38 cellular contexts compared by ENCODE assay signal in the genomic region with DNA sequence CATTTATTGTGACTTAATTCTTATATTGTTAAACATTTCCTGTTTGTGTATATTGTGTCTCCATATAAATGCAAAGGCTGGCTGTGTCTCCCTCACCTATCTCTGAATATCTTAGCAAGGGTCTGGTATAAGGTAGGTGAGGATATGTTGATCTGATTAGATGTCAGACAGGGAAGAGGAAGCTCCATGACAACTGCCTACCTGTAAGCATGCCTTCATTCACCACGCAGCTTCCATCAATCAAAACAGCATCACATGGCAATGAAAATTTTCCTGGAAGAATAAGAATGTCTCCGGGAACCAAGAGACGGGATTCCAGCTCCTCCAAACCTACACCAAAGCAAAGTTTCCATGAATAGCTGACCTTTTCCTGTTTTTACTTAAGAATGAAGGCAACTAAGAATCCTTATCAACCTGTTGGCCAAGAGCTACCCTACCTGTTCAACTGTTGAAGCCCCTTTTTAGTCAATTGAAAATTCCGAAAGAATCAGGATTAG. TPM values are rescaled to one million over a fixed set of nuclear protein-coding genes. Genes with fewer than 3 reads are reported as not detected.
"Had no signal": no experiment of that assay in that cellular context is flagged by ENCODE, and none has a peak within 500 bp of the region (broad histone marks: within the 10 kb centered on the region; RNA-seq: fewer than 3 reads in every experiment).

No MANE protein-coding gene starts in this region.

- H3K4me1 Mint-ChIP-seq: activated naive CD4-positive, alpha-beta T cell treated with anti-CD3 and anti-CD28 coated beads, Interleukin-2, amount 10 ng/mL, durations not matched to agents 7 days and 5 days; activated naive CD4-positive, alpha-beta T cell treated with anti-CD3 and anti-CD28 coated beads, Interleukin-2, amount 50 U/mL, for 24 hours; activated naive CD8-positive, alpha-beta T cell treated with anti-CD3 and anti-CD28 coated beads for 36 hours; activated naive CD8-positive, alpha-beta T cell treated with anti-CD3 and anti-CD28 coated beads, Interleukin-2, amount 10 ng/mL, durations not matched to agents 7 days and 5 days; activated naive CD8-positive, alpha-beta T cell treated with anti-CD3 and anti-CD28 coated beads, Interleukin-2, amount 50 U/mL, for 24 hours; activated T-helper 17 cell treated with anti-CD3 and anti-CD28 coated beads, Interleukin-2, amount 50 U/mL, for 72 hours; central memory CD8-positive, alpha-beta T cell had no signal

- H3K4me3 ChIP-seq: adrenal gland, ascending aorta, body of pancreas, breast epithelium, cardiac muscle cell had no signal

- H3K27me3 ChIP-seq: adrenal gland, ascending aorta, body of pancreas, brain microvascular endothelial cell, breast epithelium, cardiac muscle cell had no signal

- ATAC-seq: activated naive CD4-positive, alpha-beta T cell treated with anti-CD3 and anti-CD28 coated beads, Interleukin-2, amount 50 U/mL, for 72 hours; activated naive CD8-positive, alpha-beta T cell treated with anti-CD3 and anti-CD28 coated beads, Interleukin-2, amount 50 U/mL, for 24 hours; activated T-cell treated with anti-CD3 and anti-CD28 coated beads, Interleukin-2, amount 50 U/mL, for 4 hours; activated T-cell treated with anti-CD3 and anti-CD28 coated beads, Interleukin-2, amount 50 U/mL, for 72 hours; activated T-helper 17 cell treated with anti-CD3 and anti-CD28 coated beads, Interleukin-2, amount 50 U/mL, for 72 hours; body of pancreas had no signal

- H3K27ac Mint-ChIP-seq: activated naive CD4-positive, alpha-beta T cell treated with anti-CD3 and anti-CD28 coated beads for 36 hours; activated naive CD4-positive, alpha-beta T cell treated with anti-CD3 and anti-CD28 coated beads, Interleukin-2, amount 10 ng/mL, durations not matched to agents 7 days and 5 days; activated naive CD4-positive, alpha-beta T cell treated with anti-CD3 and anti-CD28 coated beads, Interleukin-2, amount 50 U/mL, for 24 hours; activated naive CD4-positive, alpha-beta T cell treated with anti-CD3 and anti-CD28 coated beads, Interleukin-2, amount 50 U/mL, for 72 hours; activated naive CD8-positive, alpha-beta T cell; activated naive CD8-positive, alpha-beta T cell treated with anti-CD3 and anti-CD28 coated beads for 36 hours; activated naive CD8-positive, alpha-beta T cell treated with anti-CD3 and anti-CD28 coated beads, Interleukin-2, amount 10 ng/mL, durations not matched to agents 7 days and 5 days; activated naive CD8-positive, alpha-beta T cell treated with anti-CD3 and anti-CD28 coated beads, Interleukin-2, amount 50 U/mL, for 24 hours; activated T-cell treated with anti-CD3 and anti-CD28 coated beads, Interleukin-2, amount 50 U/mL, for 24 hours; activated T-cell treated with anti-CD3 and anti-CD28 coated beads, Interleukin-2, amount 50 U/mL, for 72 hours; activated T-helper 1 cell treated with anti-CD3 and anti-CD28 coated beads, Interleukin-12 subunit alpha, Interleukin-12 subunit beta, Interleukin-2, Interleukin-4 antibody, amounts not matched to agents 30 ng/mL and 10 ng/mL and 1 ng/mL, durations not matched to agents 14 hours and 24 hours and 36 hours; activated T-helper 17 cell treated with anti-CD3 and anti-CD28 coated beads, Interleukin-2, amount 50 U/mL, for 72 hours; activated T-helper 2 cell treated with anti-CD3 and anti-CD28 coated beads, Interferon-gamma antibody, Interleukin-2, Interleukin-4, amounts not matched to agents 10 μg/mL and 5 μg/mL and 100 μg/mL, durations not matched to agents 14 hours and 24 hours and 36 hours had no signal

- H3K36me3 ChIP-seq: adrenal gland, ascending aorta, brain microvascular endothelial cell, breast epithelium, cardiac muscle cell had no signal

- H3K4me3 Mint-ChIP-seq: activated naive CD4-positive, alpha-beta T cell treated with anti-CD3 and anti-CD28 coated beads for 36 hours; activated naive CD4-positive, alpha-beta T cell treated with anti-CD3 and anti-CD28 coated beads, Interleukin-2, amount 10 ng/mL, durations not matched to agents 7 days and 5 days; activated naive CD4-positive, alpha-beta T cell treated with anti-CD3 and anti-CD28 coated beads, Interleukin-2, amount 50 U/mL, for 24 hours; activated naive CD8-positive, alpha-beta T cell; activated naive CD8-positive, alpha-beta T cell treated with anti-CD3 and anti-CD28 coated beads for 36 hours; activated naive CD8-positive, alpha-beta T cell treated with anti-CD3 and anti-CD28 coated beads, Interleukin-2, amount 10 ng/mL, durations not matched to agents 7 days and 5 days; activated naive CD8-positive, alpha-beta T cell treated with anti-CD3 and anti-CD28 coated beads, Interleukin-2, amount 50 U/mL, for 24 hours; activated T-cell treated with anti-CD3 and anti-CD28 coated beads, Interleukin-2, amount 50 U/mL, for 24 hours; activated T-cell treated with anti-CD3 and anti-CD28 coated beads, Interleukin-2, amount 50 U/mL, for 4 hours; activated T-cell treated with anti-CD3 and anti-CD28 coated beads, Interleukin-2, amount 50 U/mL, for 72 hours; activated T-helper 1 cell treated with anti-CD3 and anti-CD28 coated beads, Interleukin-12 subunit alpha, Interleukin-12 subunit beta, Interleukin-2, Interleukin-4 antibody, amounts not matched to agents 30 ng/mL and 10 ng/mL and 1 ng/mL, durations not matched to agents 14 hours and 24 hours and 36 hours; activated T-helper 17 cell treated with anti-CD3 and anti-CD28 coated beads, Interleukin-2, amount 50 U/mL, for 72 hours; central memory CD8-positive, alpha-beta T cell had no signal

- H3K27ac ChIP-seq: adrenal gland, ascending aorta, body of pancreas, brain microvascular endothelial cell, breast epithelium, cardiac muscle cell had no signal

- H3K9me3 Mint-ChIP-seq: activated naive CD4-positive, alpha-beta T cell treated with anti-CD3 and anti-CD28 coated beads for 36 hours; activated naive CD4-positive, alpha-beta T cell treated with anti-CD3 and anti-CD28 coated beads, Interleukin-2, amount 10 ng/mL, durations not matched to agents 7 days and 5 days; activated naive CD4-positive, alpha-beta T cell treated with anti-CD3 and anti-CD28 coated beads, Interleukin-2, amount 50 U/mL, for 24 hours; activated naive CD4-positive, alpha-beta T cell treated with anti-CD3 and anti-CD28 coated beads, Interleukin-2, amount 50 U/mL, for 72 hours; activated naive CD8-positive, alpha-beta T cell treated with anti-CD3 and anti-CD28 coated beads for 36 hours; activated naive CD8-positive, alpha-beta T cell treated with anti-CD3 and anti-CD28 coated beads, Interleukin-2, amount 10 ng/mL, durations not matched to agents 7 days and 5 days; activated naive CD8-positive, alpha-beta T cell treated with anti-CD3 and anti-CD28 coated beads, Interleukin-2, amount 50 U/mL, for 24 hours; activated T-cell treated with anti-CD3 and anti-CD28 coated beads, Interleukin-2, amount 50 U/mL, for 24 hours; activated T-cell treated with anti-CD3 and anti-CD28 coated beads, Interleukin-2, amount 50 U/mL, for 4 hours; activated T-helper 1 cell treated with anti-CD3 and anti-CD28 coated beads, Interleukin-12 subunit alpha, Interleukin-12 subunit beta, Interleukin-2, Interleukin-4 antibody, amounts not matched to agents 30 ng/mL and 10 ng/mL and 1 ng/mL, durations not matched to agents 14 hours and 24 hours and 36 hours; activated T-helper 17 cell treated with anti-CD3 and anti-CD28 coated beads, Interleukin-2, amount 50 U/mL, for 72 hours; activated T-helper 2 cell treated with anti-CD3 and anti-CD28 coated beads, Interferon-gamma antibody, Interleukin-2, Interleukin-4, amounts not matched to agents 10 μg/mL and 5 μg/mL and 100 μg/mL, durations not matched to agents 14 hours and 24 hours and 36 hours; central memory CD8-positive, alpha-beta T cell had no signal

- H3K36me3 Mint-ChIP-seq: activated naive CD4-positive, alpha-beta T cell treated with anti-CD3 and anti-CD28 coated beads, Interleukin-2, amount 10 ng/mL, durations not matched to agents 7 days and 5 days; activated naive CD4-positive, alpha-beta T cell treated with anti-CD3 and anti-CD28 coated beads, Interleukin-2, amount 50 U/mL, for 24 hours; activated naive CD4-positive, alpha-beta T cell treated with anti-CD3 and anti-CD28 coated beads, Interleukin-2, amount 50 U/mL, for 72 hours; activated naive CD8-positive, alpha-beta T cell; activated naive CD8-positive, alpha-beta T cell treated with anti-CD3 and anti-CD28 coated beads for 36 hours; activated naive CD8-positive, alpha-beta T cell treated with anti-CD3 and anti-CD28 coated beads, Interleukin-2, amount 10 ng/mL, durations not matched to agents 7 days and 5 days had no signal

- DNase-seq: activated effector memory CD4-positive, alpha-beta T cell treated with anti-CD3 and anti-CD28 coated beads, Interleukin-2, amount 50 U/mL, for 16 hours; activated effector memory CD4-positive, alpha-beta T cell treated with Interleukin-2 at 50 U/mL for 16 hours; activated gamma-delta T cell; activated gamma-delta T cell treated with Interleukin-2 at 50 U/mL for 16 hours; activated naive CD4-positive, alpha-beta T cell; activated naive CD4-positive, alpha-beta T cell treated with anti-CD3 and anti-CD28 coated beads for 36 hours; activated naive CD4-positive, alpha-beta T cell treated with anti-CD3 and anti-CD28 coated beads, Interleukin-2, amount 10 ng/mL, durations not matched to agents 7 days and 5 days; activated naive CD4-positive, alpha-beta T cell treated with anti-CD3 and anti-CD28 coated beads, Interleukin-2, amount 50 U/mL, for 16 hours; activated naive CD4-positive, alpha-beta T cell treated with Interleukin-2 at 50 U/mL for 16 hours; activated naive CD8-positive, alpha-beta T cell treated with anti-CD3 and anti-CD28 coated beads for 36 hours; activated naive CD8-positive, alpha-beta T cell treated with anti-CD3 and anti-CD28 coated beads, Interleukin-2, amount 10 ng/mL, durations not matched to agents 7 days and 5 days; activated naive CD8-positive, alpha-beta T cell treated with anti-CD3 and anti-CD28 coated beads, Interleukin-2, amount 50 U/mL, for 24 hours; activated T-cell treated with anti-CD3 and anti-CD28 coated beads, Interleukin-2, amount 50 U/mL, for 1 hour; activated T-cell treated with anti-CD3 and anti-CD28 coated beads, Interleukin-2, amount 50 U/mL, for 24 hours; activated T-cell treated with anti-CD3 and anti-CD28 coated beads, Interleukin-2, amount 50 U/mL, for 4 hours; activated T-cell treated with anti-CD3 and anti-CD28 coated beads, Interleukin-2, amount 50 U/mL, for 48 hours; activated T-cell treated with anti-CD3 and anti-CD28 coated beads, Interleukin-2, amount 50 U/mL, for 72 hours; adrenal gland; amniotic stem cell; aorta; body of pancreas; brain microvascular endothelial cell; central memory CD4-positive, alpha-beta T cell; cerebellar nuclear complex had no signal

- H3K9me3 ChIP-seq: adrenal gland, ascending aorta, body of pancreas, breast epithelium had no signal

- H3K4me1 ChIP-seq: adrenal gland, ascending aorta, body of pancreas, breast epithelium had no signal

RNA-seq across cellular contexts. Expression of a gene that starts 34.8 kb away (rescaled TPM):
- total RNA-seq: activated naive CD4-positive, alpha-beta T cell treated with anti-CD3 and anti-CD28 coated beads for 36 hours; activated naive CD4-positive, alpha-beta T cell treated with anti-CD3 and anti-CD28 coated beads, Interleukin-2, amount 50 U/mL, for 72 hours; activated naive CD8-positive, alpha-beta T cell treated with anti-CD3 and anti-CD28 coated beads for 36 hours; activated naive CD8-positive, alpha-beta T cell treated with anti-CD3 and anti-CD28 coated beads, Interleukin-2, amount 10 ng/mL, durations not matched to agents 7 days and 5 days; activated T-cell treated with anti-CD3 and anti-CD28 coated beads, Interleukin-2, amount 50 U/mL, for 4 hours; activated T-cell treated with anti-CD3 and anti-CD28 coated beads, Interleukin-2, amount 50 U/mL, for 72 hours; activated T-helper 1 cell treated with anti-CD3 and anti-CD28 coated beads, Interleukin-12 subunit alpha, Interleukin-12 subunit beta, Interleukin-2, Interleukin-4 antibody, amounts not matched to agents 30 ng/mL and 10 ng/mL and 1 ng/mL, durations not matched to agents 14 hours and 24 hours and 36 hours; activated T-helper 17 cell treated with anti-CD3 and anti-CD28 coated beads, Interleukin-2, amount 50 U/mL, for 72 hours; activated T-helper 2 cell treated with anti-CD3 and anti-CD28 coated beads, Interferon-gamma antibody, Interleukin-2, Interleukin-4, amounts not matched to agents 10 μg/mL and 5 μg/mL and 100 μg/mL, durations not matched to agents 14 hours and 24 hours and 36 hours; aorta; ascending aorta; astrocyte; body of pancreas; bronchial epithelial cell; cardiac muscle cell; cardiac septum; chondrocyte had no signal
- polyA plus RNA-seq: adrenal gland, aorta had no signal
